In genomic region chr1:220044683-220045355, GRCh38 we compare ENCODE assay signal across 8 cellular contexts. TPM values are rescaled to one million over a fixed set of nuclear protein-coding genes. Genes with fewer than 3 reads are reported as not detected.
A peak's percentile ranks its signal among the peaks of the same experiment; 100 is the strongest.
DNase-seq lines count a peak whose midpoint lies in the region; ATAC-seq and TF ChIP-seq lines count a peak whose summit lies in the region.

No MANE protein-coding gene starts in this region.

- no peak for TF ChIP-seq POLR2A in spleen (IDR thresholded peaks at IDR 0.05)

- intact Hi-C loops in spleen (cut with DNase I; ENCODE audit: low total_unique reads) = loop anchor here (10.0 kb wide), 1 partner anchor 50 kb away; the partner anchor contains the start of gene IARS2

- TF ChIP-seq CTCF in fibroblast of pulmonary artery (IDR thresholded peaks at IDR 0.05; ENCODE audit: low read length, missing control alignments) (no peak), spleen (IDR thresholded peaks at IDR 0.05 in 8 of 11, conservative IDR thresholded peaks at IDR 0.05 in 3 of 11) (no peak)

- peak overlapping the region; percentile 99 for H3K4me3 Mint-ChIP-seq in T-helper 1 cell treated with Interleukin-12 subunit alpha and Interleukin-12 subunit beta and Interleukin-4 antibody, amounts not matched to agents 30 μg/mL and 1 μg/mL, for 36 hours

- peaks cover 0 to 29% (median 6%) of the 10 kb centered on the region in 6 donors for H3K36me3 ChIP-seq in spleen

- peak overlapping the region in 7 of 8 donors; percentile 78 to 93 (median 89) for H3K27ac ChIP-seq in spleen

- H3K4me3 ChIP-seq in fibroblast of pulmonary artery (replicated peaks; ENCODE audit: low read depth, low read length) (peak overlapping the region; percentile 99), spleen (peak overlapping the region in 7 of 8 donors; percentile 88 to 97 (median 92))

- no peaks in the 10 kb centered on the region for H3K9me3 Mint-ChIP-seq in T-helper 1 cell treated with Interleukin-12 subunit alpha and Interleukin-12 subunit beta and Interleukin-4 antibody, amounts not matched to agents 30 μg/mL and 1 μg/mL, for 36 hours

- peaks cover 13 to 45% (median 33%) of the 10 kb centered on the region in 6 donors for H3K4me1 ChIP-seq in spleen

- no peaks in the 10 kb centered on the region for H3K27me3 ChIP-seq in spleen (replicated peaks in 1 of 7)

- WGBS in spleen, 5 donors = 70 to 80% (median 72%) methylated on average over 4 of the region's 4 CpGs

- peak overlapping the region; percentile 98 for H3K27ac Mint-ChIP-seq in T-helper 1 cell treated with Interleukin-12 subunit alpha and Interleukin-12 subunit beta and Interleukin-4 antibody, amounts not matched to agents 30 μg/mL and 1 μg/mL, for 36 hours

- H3K36me3 Mint-ChIP-seq in T-helper 1 cell treated with Interleukin-12 subunit alpha and Interleukin-12 subunit beta and Interleukin-4 antibody, amounts not matched to agents 30 μg/mL and 1 μg/mL, for 36 hours (ENCODE audit: low read depth) = peaks cover 5% of the 10 kb centered on the region

- no peaks in the 10 kb centered on the region for H3K9me3 ChIP-seq in spleen

- no peak for ATAC-seq in HG02884 (IDR thresholded peaks at IDR 0.05; ENCODE audit: unreplicated experiment)

- DNase-seq in T-helper 1 cell = no peak
- peak; percentile 43 for DNase-seq in SKM-1 treated with dmso at 0.1 percent for 144 hours (lab: John Stamatoyannopoulos, UW; ENCODE audit: unreplicated experiment)
- no peak for DNase-seq in fibroblast of pulmonary artery (ENCODE audit: low read depth)
- DNase-seq in spleen = no peak
- DNase-seq in SW480 (ENCODE audit: low spot score) = no peak
- no peak for DNase-seq in NCI-H1092 (lab: John Stamatoyannopoulos, UW)

- H3K27me3 Mint-ChIP-seq in T-helper 1 cell treated with Interleukin-12 subunit alpha and Interleukin-12 subunit beta and Interleukin-4 antibody, amounts not matched to agents 30 μg/mL and 1 μg/mL, for 36 hours (ENCODE audit: low read depth) = no peaks in the 10 kb centered on the region

- H3K4me1 Mint-ChIP-seq in T-helper 1 cell treated with Interleukin-12 subunit alpha and Interleukin-12 subunit beta and Interleukin-4 antibody, amounts not matched to agents 30 μg/mL and 1 μg/mL, for 36 hours (ENCODE audit: low read depth) = peaks cover 26% of the 10 kb centered on the region

RNA-seq across cellular contexts. Expression of gene EPRS1, which starts 1.5 kb away (rescaled TPM):
- total RNA-seq in spleen = 10 to 100 TPM; 50.8 to 72.2 (median 59.6) TPM
- polyA plus RNA-seq in spleen = 10 to 100 TPM; 34.6 to 42.8 (median 36.9) TPM

RNA-seq across cellular contexts. Expression of gene BPNT1, which starts 44.8 kb away (rescaled TPM):
- 10 to 100 TPM; 15.9 to 25.8 (median 19.9) TPM for total RNA-seq in spleen
- 10 to 100 TPM; 15.3 to 25.5 (median 16.3) TPM for polyA plus RNA-seq in spleen

RNA-seq across cellular contexts. Expression of gene IARS2, which starts 49.1 kb away (rescaled TPM):
- 10 to 100 TPM; 38.7 to 52.8 (median 41.6) TPM for total RNA-seq in spleen
- polyA plus RNA-seq in spleen = 10 to 100 TPM; 16.0 to 25.2 (median 20.1) TPM
